In the genomic region with DNA sequence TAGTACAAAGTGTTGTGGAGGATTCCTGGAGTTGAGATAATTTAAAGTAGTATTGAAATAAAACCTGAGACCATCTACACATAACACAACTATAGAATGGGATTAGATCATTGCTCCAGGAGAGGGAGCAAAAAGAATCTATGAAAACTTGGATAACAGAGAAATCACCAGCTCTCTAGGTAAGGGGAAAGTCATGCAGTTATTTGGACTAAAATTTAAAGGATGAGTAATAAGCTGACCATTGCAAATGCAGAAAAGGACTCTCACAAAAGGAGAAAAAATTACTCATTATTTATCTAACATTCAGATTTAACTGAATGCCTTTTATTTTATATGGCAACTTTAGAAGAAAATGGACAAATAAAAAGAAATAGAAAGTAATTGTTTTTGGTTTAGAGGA, we compare ENCODE assay signal across 22 cellular contexts.
"Had no signal": no experiment of that assay in that cellular context is flagged by ENCODE, and none has a peak within 500 bp of the region (broad histone marks: within the 10 kb centered on the region; RNA-seq: fewer than 3 reads in every experiment).

No MANE protein-coding gene starts in this region.

- H3K36me3 Mint-ChIP-seq: mesothelial cell of epicardium, naive B cell had no signal

- H3K27ac ChIP-seq: coronary artery, dorsolateral prefrontal cortex, esophagus muscularis mucosa, foreskin keratinocyte, gastroesophageal sphincter, heart left ventricle, hepatocyte, left lung, lower lobe of right lung had no signal

- H3K27ac Mint-ChIP-seq: immature natural killer cell, mesothelial cell of epicardium, naive B cell had no signal

- H3K4me3 ChIP-seq: coronary artery, dorsolateral prefrontal cortex, esophagus muscularis mucosa, gastroesophageal sphincter, heart left ventricle, hepatocyte, left lung, lower lobe of right lung, mucosa of descending colon had no signal

- H3K79me2 ChIP-seq: hepatocyte had no signal

- H3K4me1 ChIP-seq: esophagus muscularis mucosa, foreskin keratinocyte, gastroesophageal sphincter, heart left ventricle, left lung, lower lobe of right lung had no signal

- H3K9me3 ChIP-seq: esophagus muscularis mucosa, gastroesophageal sphincter, heart left ventricle, left lung, lower lobe of right lung, mucosa of descending colon had no signal

- DNase-seq: dermis blood vessel endothelial cell; dorsolateral prefrontal cortex; effector CD4-positive, alpha-beta T cell; effector memory CD4-positive, alpha-beta T cell; foreskin keratinocyte; heart left ventricle; hypothalamus; immature natural killer cell; islet precursor cell; kidney; left cardiac atrium; left lung; left ventricle myocardium superior; lower lobe of right lung; mesenchymal stem cell; mucosa of descending colon; naive B cell had no signal

- H3K4me1 Mint-ChIP-seq: immature natural killer cell, mesothelial cell of epicardium, naive B cell had no signal

- H3K4me3 Mint-ChIP-seq: immature natural killer cell, mesothelial cell of epicardium, naive B cell had no signal

- ATAC-seq: foreskin keratinocyte, gastroesophageal sphincter, heart left ventricle, left cardiac atrium, left lung, left ventricle myocardium superior, lower lobe of right lung, mucosa of descending colon had no signal

- H3K27me3 ChIP-seq: dorsolateral prefrontal cortex, esophagus muscularis mucosa, foreskin keratinocyte, gastroesophageal sphincter, heart left ventricle, hepatocyte, left lung had no signal

- H3K36me3 ChIP-seq: esophagus muscularis mucosa, gastroesophageal sphincter, heart left ventricle, left lung, lower lobe of right lung had no signal

- H3K27me3 Mint-ChIP-seq: naive B cell had no signal

- H3K4me2 ChIP-seq: hepatocyte had no signal

- H2AFZ ChIP-seq: hepatocyte had no signal
